15 cellular contexts compared by ENCODE assay signal in genomic region chr21:19261731-19262367, GRCh38.
DNase-seq lines count a peak whose midpoint lies in the region; ATAC-seq and TF ChIP-seq lines count a peak whose summit lies in the region.
"Had no signal": no experiment of that assay in that cellular context is flagged by ENCODE, and none has a peak within 500 bp of the region (broad histone marks: within the 10 kb centered on the region; RNA-seq: fewer than 3 reads in every experiment).

No MANE protein-coding gene starts in this region.

- no peak for TF ChIP-seq CTCF in left ventricle myocardium inferior (IDR thresholded peaks at IDR 0.05; ENCODE audit: borderline replicate concordance)
- no peak for TF ChIP-seq CTCF in endothelial cell (IDR thresholded peaks at IDR 0.05; ENCODE audit: unreplicated experiment)
- no peak for TF ChIP-seq CTCF in gastrocnemius medialis (IDR thresholded peaks at IDR 0.05 in 4 of 5, conservative IDR thresholded peaks at IDR 0.05 in 1 of 5)

- H2BK5ac ChIP-seq in mesendoderm (ENCODE audit: low read length): no peak overlapping the region

- H3K23ac ChIP-seq in mesendoderm (ENCODE audit: low read length): no peak overlapping the region

- H3K79me2 ChIP-seq in mesendoderm (ENCODE audit: control insufficient read depth, insufficient read depth, low read length): no peaks in the 10 kb centered on the region

- peak; percentile 68 for ATAC-seq in Right ventricle myocardium superior (ENCODE audit: poor library complexity)
- ATAC-seq in GM21786 (IDR thresholded peaks at IDR 0.05; ENCODE audit: unreplicated experiment): no peak
- no peak for ATAC-seq in gastrocnemius medialis
- no peak for ATAC-seq in GM18907 (IDR thresholded peaks at IDR 0.05; ENCODE audit: unreplicated experiment)

- H3K4me3 ChIP-seq in left ventricle myocardium inferior: no peak overlapping the region
- H3K4me3 ChIP-seq in mesendoderm (ENCODE audit: low read length): no peak overlapping the region
- H3K4me3 ChIP-seq in gastrocnemius medialis: no peak overlapping the region
- H3K4me3 ChIP-seq: HAP-1 had no signal

- no peak overlapping the region for H3K18ac ChIP-seq in mesendoderm (ENCODE audit: low read length)

- no peak for TF ChIP-seq POLR2A in gastrocnemius medialis (IDR thresholded peaks at IDR 0.05)

- no peak overlapping the region for H3K4ac ChIP-seq in mesendoderm (ENCODE audit: low read depth, low read length)

- H3K27me3 ChIP-seq in left ventricle myocardium inferior (ENCODE audit: low read depth) (no peaks in the 10 kb centered on the region), mesendoderm (ENCODE audit: insufficient read depth, low read length, poor library complexity) (no peaks in the 10 kb centered on the region), gastrocnemius medialis (no peaks in the 10 kb centered on the region)

- peak overlapping the region; percentile 48 for H3K27ac Mint-ChIP-seq in endothelial cell (ENCODE audit: unreplicated experiment)
- H3K27ac Mint-ChIP-seq: B cell; CD4-positive, alpha-beta T cell had no signal

- H3K4me1 Mint-ChIP-seq in endothelial cell (ENCODE audit: unreplicated experiment): peaks cover 3% of the 10 kb centered on the region
- H3K4me1 Mint-ChIP-seq: B cell had no signal

- H2BK15ac ChIP-seq in mesendoderm (replicated peaks; ENCODE audit: low read depth): no peak overlapping the region

- H3K36me3 ChIP-seq in left ventricle myocardium inferior: no peaks in the 10 kb centered on the region
- no peaks in the 10 kb centered on the region for H3K36me3 ChIP-seq in mesendoderm (ENCODE audit: control insufficient read depth, insufficient read depth, low read length)
- H3K36me3 ChIP-seq in gastrocnemius medialis: no peaks in the 10 kb centered on the region
- H3K36me3 ChIP-seq: HAP-1 had no signal

- no peak overlapping the region for H3K27ac ChIP-seq in left ventricle myocardium inferior (replicated peaks)
- H3K27ac ChIP-seq in mesendoderm (ENCODE audit: low read depth, low read length): no peak overlapping the region
- no peak overlapping the region for H3K27ac ChIP-seq in gastrocnemius medialis

- WGBS in mesendoderm (ENCODE audit: extremely low coverage, insufficient coverage, low lambda C conversion rate): no CpG with 5 or more reads among the region's 10 CpGs

- no peak overlapping the region for H2AK5ac ChIP-seq in mesendoderm (ENCODE audit: low read length)

- DNase-seq in Right ventricle myocardium superior (no peak), left ventricle myocardium inferior (no peak), endothelial cell (ENCODE audit: low spot score) (no peak), mesendoderm (peak; percentile 6), gastrocnemius medialis (no peak)
- DNase-seq: C1 segment of cervical spinal cord; Calu3; CD4-positive, alpha-beta T cell; DMS 273 treated with DMSO at 0.1 percent for 48 hours; DMS79 treated with DMSO at 0.1 percent for 48 hours; EL had no signal

- H3K56ac ChIP-seq in mesendoderm (ENCODE audit: low read length): no peak overlapping the region

- H3K4me3 Mint-ChIP-seq in endothelial cell (ENCODE audit: unreplicated experiment): no peak overlapping the region
- H3K4me3 Mint-ChIP-seq: B cell; CD4-positive, alpha-beta T cell had no signal

- no peak overlapping the region for H4K5ac ChIP-seq in mesendoderm (ENCODE audit: low read length)

- no peak overlapping the region for H3K9ac ChIP-seq in mesendoderm (ENCODE audit: low read length)

- H4K8ac ChIP-seq in mesendoderm (ENCODE audit: low read depth, low read length): no peak overlapping the region

- H3K4me1 ChIP-seq in left ventricle myocardium inferior (peaks cover 4% of the 10 kb centered on the region), mesendoderm (ENCODE audit: control insufficient read depth, low read depth, low read length) (no peaks in the 10 kb centered on the region), gastrocnemius medialis (no peaks in the 10 kb centered on the region)

- H3K4me2 ChIP-seq in mesendoderm (ENCODE audit: low read length): no peak overlapping the region

- in situ Hi-C loops in gastrocnemius medialis (cut with MboI; ENCODE audit: low sequenced_read_pairs in 4 of 4): no loop called here

- intact Hi-C loops in Right ventricle myocardium superior (cut with DNase I): no loop called here
- intact Hi-C loops in left ventricle myocardium inferior (cut with micrococcal nuclease): no loop called here
- intact Hi-C loops in gastrocnemius medialis (cut with DNase I; ENCODE audit: low total_unique reads): no loop called here

- no peaks in the 10 kb centered on the region for H3K9me3 Mint-ChIP-seq in endothelial cell (ENCODE audit: unreplicated experiment)
- H3K9me3 Mint-ChIP-seq: CD4-positive, alpha-beta T cell had no signal

- H2BK120ac ChIP-seq in mesendoderm (ENCODE audit: low read depth, low read length): no peak overlapping the region

- peaks cover 2% of the 10 kb centered on the region for H3K27me3 Mint-ChIP-seq in endothelial cell (ENCODE audit: unreplicated experiment)
- H3K27me3 Mint-ChIP-seq: B cell; CD4-positive, alpha-beta T cell had no signal

- H3K79me1 ChIP-seq in mesendoderm (ENCODE audit: low read length): no peaks in the 10 kb centered on the region

- H3K9me3 ChIP-seq in left ventricle myocardium inferior (replicated peaks): peaks cover 3% of the 10 kb centered on the region
- H3K9me3 ChIP-seq in gastrocnemius medialis: no peaks in the 10 kb centered on the region
- H3K9me3 ChIP-seq: HAP-1 had no signal

- H3K36me3 Mint-ChIP-seq in endothelial cell (ENCODE audit: low read depth, unreplicated experiment): no peaks in the 10 kb centered on the region
